ENCODE assay signal across 12 cellular contexts in genomic region chr16:27285676-27286196, GRCh38. TPM values are rescaled to one million over a fixed set of nuclear protein-coding genes. Genes with fewer than 3 reads are reported as not detected.
DNase-seq lines count a peak whose midpoint lies in the region; ATAC-seq, FAIRE-seq and TF ChIP-seq lines count a peak whose summit lies in the region.
"Had no signal": no experiment of that assay in that cellular context is flagged by ENCODE, and none has a peak within 500 bp of the region (broad histone marks: within the 10 kb centered on the region; RNA-seq: fewer than 3 reads in every experiment).

No MANE protein-coding gene starts in this region.

- peaks cover 76% of the 10 kb centered on the region for H3K4me1 Mint-ChIP-seq in activated CD4-positive, alpha-beta memory T cell treated with anti-CD3 and anti-CD28 coated beads for 36 hours (ENCODE audit: low read depth)
- peaks cover 73% of the 10 kb centered on the region for H3K4me1 Mint-ChIP-seq in activated CD4-positive, alpha-beta memory T cell treated with anti-CD3 and anti-CD28 coated beads, Interleukin-2, amount 10 ng/mL, durations not matched to agents 7 days and 5 days
- H3K4me1 Mint-ChIP-seq in type B pancreatic cell (ENCODE audit: unreplicated experiment) = no peaks in the 10 kb centered on the region

- DNase-seq in activated CD4-positive, alpha-beta memory T cell treated with anti-CD3 and anti-CD28 coated beads for 36 hours = peak; percentile 29
- no peak for DNase-seq in activated CD4-positive, alpha-beta memory T cell treated with anti-CD3 and anti-CD28 coated beads, Interleukin-2, amount 10 ng/mL, durations not matched to agents 7 days and 5 days
- DNase-seq in GM12878 (ENCODE audit: low read depth, low spot score) (no peak), lower lobe of right lung (no peak), type B pancreatic cell (ENCODE audit: extremely low spot score, unreplicated experiment) (peak; percentile 13), NAMALWA (ENCODE audit: low spot score) (no peak), NCI-H2171 (lab: John Stamatoyannopoulos, UW) (no peak)
- DNase-seq: AML-193 had no signal

- TF ChIP-seq EP300 in GM12878 (IDR thresholded peaks at IDR 0.05; ENCODE audit: borderline replicate concordance in 1 of 2, control insufficient read depth in 1 of 2, low read depth in 2 of 2, low read length in 2 of 2) = no peak

- POLR2A ChIA-PET in activated CD4-positive, alpha-beta memory T cell treated with anti-CD3 and anti-CD28 coated beads for 36 hours (lab: Charles Lee) = interaction anchor here (0.6 to 2.9 kb wide), 3 partner anchors 22 to 41 kb away, joined by 3 to 10 read pairs (median 3); no protein-coding TSS in a partner anchor
- POLR2A ChIA-PET in activated CD4-positive, alpha-beta memory T cell treated with anti-CD3 and anti-CD28 coated beads, Interleukin-2, amount 10 ng/mL, durations not matched to agents 7 days and 5 days (lab: Charles Lee) = interaction anchor here (1.1 to 7.5 kb wide), 7 partner anchors 10 to 51 kb away, joined by 3 to 78 read pairs (median 6); partner anchors contain the start of gene NSMCE1
- POLR2A ChIA-PET in GM12878 (lab: Charles Lee) = interaction anchor here (0.6 to 4.2 kb wide), 7 partner anchors 10 to 49 kb away, joined by 3 to 16 read pairs (median 5); no protein-coding TSS in a partner anchor

- FAIRE-seq in GM12878 (lab: Jason Lieb, UNC) = no peak

- CTCF ChIA-PET in activated CD4-positive, alpha-beta memory T cell treated with anti-CD3 and anti-CD28 coated beads for 36 hours (lab: Charles Lee) = interaction anchor here (0.7 to 1.0 kb wide), 3 partner anchors 49 to 105 kb away, joined by 3 to 5 read pairs (median 5); no protein-coding TSS in a partner anchor
- CTCF ChIA-PET in activated CD4-positive, alpha-beta memory T cell treated with anti-CD3 and anti-CD28 coated beads, Interleukin-2, amount 10 ng/mL, durations not matched to agents 7 days and 5 days (lab: Charles Lee) = interaction anchor here (1.1 kb wide), 1 partner anchor 10 kb away, joined by 3 read pairs; no protein-coding TSS in a partner anchor
- CTCF ChIA-PET in GM12878 (lab: Yijun Ruan, JAX) = interaction anchor here (1.0 to 6.1 kb wide), 8 partner anchors 10 to 82 kb away, joined by 3 to 47 read pairs (median 9); no protein-coding TSS in a partner anchor

- peaks cover 8% of the 10 kb centered on the region for H3K27me3 Mint-ChIP-seq in activated CD4-positive, alpha-beta memory T cell treated with anti-CD3 and anti-CD28 coated beads for 36 hours
- H3K27me3 Mint-ChIP-seq in activated CD4-positive, alpha-beta memory T cell treated with anti-CD3 and anti-CD28 coated beads, Interleukin-2, amount 10 ng/mL, durations not matched to agents 7 days and 5 days = peaks cover 22% of the 10 kb centered on the region
- peaks cover 5% of the 10 kb centered on the region for H3K27me3 Mint-ChIP-seq in type B pancreatic cell

- peaks cover 5% of the 10 kb centered on the region for H3K36me3 Mint-ChIP-seq in activated CD4-positive, alpha-beta memory T cell treated with anti-CD3 and anti-CD28 coated beads for 36 hours
- peaks cover 24% of the 10 kb centered on the region for H3K36me3 Mint-ChIP-seq in activated CD4-positive, alpha-beta memory T cell treated with anti-CD3 and anti-CD28 coated beads, Interleukin-2, amount 10 ng/mL, durations not matched to agents 7 days and 5 days (ENCODE audit: low read depth)
- no peaks in the 10 kb centered on the region for H3K36me3 Mint-ChIP-seq in type B pancreatic cell
- H3K36me3 Mint-ChIP-seq: IgD-negative memory B cell had no signal

- H3K27me3 ChIP-seq in GM12878 (replicated peaks in 1 of 2; ENCODE audit: control insufficient read depth in 2 of 2, insufficient read depth in 2 of 2, low read length in 1 of 2) (0 out of 4 replicates have a peak, but pooled peaks cover 0 to 3% of the 10 kb centered on the region in 2 experiments), lower lobe of right lung (ENCODE audit: low read depth) (no peaks in the 10 kb centered on the region)
- H3K27me3 ChIP-seq: uterus had no signal

- TF ChIP-seq RAD21 in GM12878 (IDR thresholded peaks at IDR 0.05; ENCODE audit: insufficient read depth, low read depth, low read length) = no peak

- SMC1A ChIA-PET in GM12878 (lab: Charles Lee; ENCODE audit: uncharacterized antibody, unreplicated experiment) = interaction anchor here (0.6 to 6.3 kb wide), 18 partner anchors 8 to 119 kb away, joined by 3 to 65 read pairs (median 4); no protein-coding TSS in a partner anchor

- no TSS peak for BruUV-seq in GM12878 (replicated peaks; lab: Mats Ljungman, UMichigan)

- no peak overlapping the region for H3K4me3 ChIP-seq in GM12878
- no peak overlapping the region for H3K4me3 ChIP-seq in lower lobe of right lung
- H3K4me3 ChIP-seq: HAP-1, uterus had no signal

- H3K9ac ChIP-seq in GM12878 (ENCODE audit: control insufficient read depth, insufficient read depth, low read length) = no peak overlapping the region

- peak overlapping the region; percentile 77; the same call in 1 of the 2 replicates for H3K4me2 ChIP-seq in GM12878 (ENCODE audit: control insufficient read depth, insufficient read depth)

- WGBS in GM12878 (ENCODE audit: insufficient coverage, insufficient replicate concordance, low lambda C conversion rate, missing lambda C conversion rate) = 41% methylated on average over 6 of the region's 6 CpGs

- H3K36me3 ChIP-seq in GM12878 (ENCODE audit: control insufficient read depth in 2 of 2, insufficient read depth in 2 of 2, low read length in 1 of 2) (no peaks in the 10 kb centered on the region), lower lobe of right lung (no peaks in the 10 kb centered on the region)
- H3K36me3 ChIP-seq: HAP-1, uterus had no signal

- no peaks in the 10 kb centered on the region for H3K79me2 ChIP-seq in GM12878 (ENCODE audit: control insufficient read depth, insufficient read depth, low read length)

- peaks cover 6% of the 10 kb centered on the region for H3K9me3 Mint-ChIP-seq in activated CD4-positive, alpha-beta memory T cell treated with anti-CD3 and anti-CD28 coated beads for 36 hours
- H3K9me3 Mint-ChIP-seq in activated CD4-positive, alpha-beta memory T cell treated with anti-CD3 and anti-CD28 coated beads, Interleukin-2, amount 10 ng/mL, durations not matched to agents 7 days and 5 days = peaks cover 6% of the 10 kb centered on the region
- no peaks in the 10 kb centered on the region for H3K9me3 Mint-ChIP-seq in type B pancreatic cell

- ATAC-seq in GM12878 (peak; percentile 48), lower lobe of right lung (peak; percentile 58 to 82), GM18511 (IDR thresholded peaks at IDR 0.05; ENCODE audit: unreplicated experiment) (no peak)

- intact Hi-C loops in activated CD4-positive, alpha-beta memory T cell treated with anti-CD3 and anti-CD28 coated beads for 36 hours (cut with micrococcal nuclease) = no loop called here
- intact Hi-C loops in GM12878 (cut with micrococcal nuclease; ENCODE audit: unreplicated experiment) = no loop called here
- intact Hi-C loops in lower lobe of right lung (cut with DNase I) = no loop called here

- peaks cover 40% of the 10 kb centered on the region for H3K4me1 ChIP-seq in GM12878 (ENCODE audit: control insufficient read depth, insufficient read depth, low read length)
- peaks cover 4% of the 10 kb centered on the region for H3K4me1 ChIP-seq in lower lobe of right lung
- H3K4me1 ChIP-seq: HAP-1, uterus had no signal

- H4K20me1 ChIP-seq in GM12878 (ENCODE audit: control insufficient read depth, insufficient read depth) = no peaks in the 10 kb centered on the region

- RAD21 ChIA-PET in GM12878 (lab: Charles Lee; ENCODE audit: unreplicated experiment) = interaction anchor here (1.0 to 4.0 kb wide), 14 partner anchors 12 to 118 kb away, joined by 3 to 20 read pairs (median 6); no protein-coding TSS in a partner anchor

- no peak for TF ChIP-seq CTCF in GM12878 (IDR thresholded peaks at IDR 0.05 in 2 of 3, conservative IDR thresholded peaks at IDR 0.05 in 1 of 3; ENCODE audit: control insufficient read depth in 2 of 3, extremely low read depth in 1 of 3, insufficient read depth in 1 of 3, low read depth in 3 of 3, low read length in 3 of 3)
- TF ChIP-seq CTCF in lower lobe of right lung (IDR thresholded peaks at IDR 0.05) = no peak
- no peak for TF ChIP-seq CTCF in type B pancreatic cell (conservative IDR thresholded peaks at IDR 0.05)

- in situ Hi-C loops in GM12878 (cut with MboI) = no loop called here

- no peaks in the 10 kb centered on the region; the same call in 1 of the 3 replicates for H3K9me3 ChIP-seq in GM12878 (replicated peaks; ENCODE audit: control insufficient read depth, insufficient read depth, low read length)
- no peaks in the 10 kb centered on the region for H3K9me3 ChIP-seq in lower lobe of right lung
- H3K9me3 ChIP-seq: HAP-1, uterus had no signal

- peak overlapping the region; percentile 20 for H2AFZ ChIP-seq in GM12878 (ENCODE audit: control insufficient read depth, low read depth, low read length)

- H3K4me3 Mint-ChIP-seq in activated CD4-positive, alpha-beta memory T cell treated with anti-CD3 and anti-CD28 coated beads for 36 hours = no peak overlapping the region
- H3K4me3 Mint-ChIP-seq in activated CD4-positive, alpha-beta memory T cell treated with anti-CD3 and anti-CD28 coated beads, Interleukin-2, amount 10 ng/mL, durations not matched to agents 7 days and 5 days = no peak overlapping the region
- no peak overlapping the region for H3K4me3 Mint-ChIP-seq in type B pancreatic cell
- H3K4me3 Mint-ChIP-seq: IgD-negative memory B cell had no signal

- no peak for TF ChIP-seq POLR2A in GM12878 (IDR thresholded peaks at IDR 0.05; ENCODE audit: low read depth, low read length)

- no peak overlapping the region for H3K27ac ChIP-seq in GM12878 (ENCODE audit: control insufficient read depth, insufficient read depth)
- peak overlapping the region; percentile 36 for H3K27ac ChIP-seq in lower lobe of right lung

- peak overlapping the region; percentile 50 for H3K27ac Mint-ChIP-seq in activated CD4-positive, alpha-beta memory T cell treated with anti-CD3 and anti-CD28 coated beads for 36 hours
- H3K27ac Mint-ChIP-seq in activated CD4-positive, alpha-beta memory T cell treated with anti-CD3 and anti-CD28 coated beads, Interleukin-2, amount 10 ng/mL, durations not matched to agents 7 days and 5 days = no peak overlapping the region
- no peak overlapping the region for H3K27ac Mint-ChIP-seq in type B pancreatic cell

RNA-seq across cellular contexts. Expression of gene NSMCE1, which starts 17.2 kb away (rescaled TPM):
- 100 to 1,000 TPM; 120 to 121 TPM for total RNA-seq in activated CD4-positive, alpha-beta memory T cell treated with anti-CD3 and anti-CD28 coated beads for 36 hours
- total RNA-seq in activated CD4-positive, alpha-beta memory T cell treated with anti-CD3 and anti-CD28 coated beads, Interleukin-2, amount 10 ng/mL, durations not matched to agents 7 days and 5 days = 100 to 1,000 TPM; 100 to 106 TPM
- 24.2 and 43.2 TPM in 2 replicates for total RNA-seq in GM12878 (2013; cell fraction: nucleolus; rRNA removed)
- total RNA-seq in GM12878 (2014; rRNA removed) (62.8 and 69.0 TPM in 2 replicates), GM12878 (2014; rRNA removed; fragmentation: Illumina TruSeq; extraction: Trizol) (63.8 and 66.7 TPM in 2 replicates), GM12878 (2021) (62.4 and 66.5 TPM in 2 replicates), lower lobe of right lung (53.0 TPM), type B pancreatic cell (ENCODE audit: low replicate concordance) (27.1 and 33.3 TPM in 2 replicates)
- polyA plus RNA-seq in GM12878 (2011; ENCODE audit: low read depth) = 55.0 TPM
- polyA plus RNA-seq in GM12878 (2011; rRNA removed) (51.7 and 54.0 TPM in 2 replicates), GM12878 (2014; fragmentation: Illumina TruSeq; extraction: Trizol) (52.4 and 79.0 TPM in 2 replicates), GM12878 (2014; fragmentation: Nextera tagmentation; extraction: Ambion mirVana) (100 to 1,000 TPM; 168 to 214 TPM), GM12878 (2014; rRNA removed) (59.4 and 62.6 TPM in 2 replicates), GM12878 (2016; fragmentation: Nextera tagmentation; extraction: Ambion mirVana) (100 to 1,000 TPM; 110 to 120 TPM)
- polyA plus RNA-seq in GM12878 (2011; cell fraction: cytosol; rRNA removed) = 47.5 and 49.5 TPM in 2 replicates
- polyA plus RNA-seq in GM12878 (2011; cell fraction: nucleus; rRNA removed) = 22.6 and 25.4 TPM in 2 replicates
- 68.4 and 73.3 TPM in 2 replicates for polyA plus RNA-seq in GM12878 (2012)
- polyA minus RNA-seq in GM12878 (2011; rRNA and poly(A)+ RNA removed) = 39.8 and 45.0 TPM in 2 replicates
- polyA minus RNA-seq in GM12878 (2011; cell fraction: cytosol; rRNA and poly(A)+ RNA removed) = 11.5 and 16.8 TPM in 2 replicates
- 16.3 and 23.2 TPM in 2 replicates for polyA minus RNA-seq in GM12878 (2011; cell fraction: nucleus; rRNA and poly(A)+ RNA removed)

RNA-seq across cellular contexts. Expression of gene IL4R, which starts 28.0 kb away (rescaled TPM):
- 100 to 1,000 TPM; 146 to 153 TPM for total RNA-seq in activated CD4-positive, alpha-beta memory T cell treated with anti-CD3 and anti-CD28 coated beads for 36 hours
- 100 to 1,000 TPM; 257 to 268 TPM for total RNA-seq in activated CD4-positive, alpha-beta memory T cell treated with anti-CD3 and anti-CD28 coated beads, Interleukin-2, amount 10 ng/mL, durations not matched to agents 7 days and 5 days
- total RNA-seq in GM12878 (2013; cell fraction: nucleolus; rRNA removed) = 148 and 149 TPM in 2 replicates
- total RNA-seq in GM12878 (2014; rRNA removed) (36.5 and 39.0 TPM in 2 replicates), GM12878 (2014; rRNA removed; fragmentation: Illumina TruSeq; extraction: Trizol) (33.8 and 34.3 TPM in 2 replicates), GM12878 (2021) (69.5 and 70.4 TPM in 2 replicates), lower lobe of right lung (143 TPM), type B pancreatic cell (ENCODE audit: low replicate concordance) (12.3 and 22.1 TPM in 2 replicates)
- polyA plus RNA-seq in GM12878 (2011; ENCODE audit: low read depth) = 13.1 TPM
- polyA plus RNA-seq in GM12878 (2011; rRNA removed) (42.8 and 69.2 TPM in 2 replicates), GM12878 (2014; fragmentation: Illumina TruSeq; extraction: Trizol) (19.4 and 39.4 TPM in 2 replicates), GM12878 (2014; fragmentation: Nextera tagmentation; extraction: Ambion mirVana) (1 to 10 TPM; 2.6 to 8.5 TPM), GM12878 (2014; rRNA removed) (67.3 and 68.6 TPM in 2 replicates), GM12878 (2016; fragmentation: Nextera tagmentation; extraction: Ambion mirVana) (10 to 100 TPM; 13.8 to 17.6 TPM)
- 69.2 and 84.8 TPM in 2 replicates for polyA plus RNA-seq in GM12878 (2011; cell fraction: cytosol; rRNA removed)
- polyA plus RNA-seq in GM12878 (2011; cell fraction: nucleus; rRNA removed) = 107 and 118 TPM in 2 replicates
- polyA plus RNA-seq in GM12878 (2012) = 20.4 and 21.2 TPM in 2 replicates
- polyA minus RNA-seq in GM12878 (2011; rRNA and poly(A)+ RNA removed) = 60.5 and 84.7 TPM in 2 replicates
- 17.0 and 20.3 TPM in 2 replicates for polyA minus RNA-seq in GM12878 (2011; cell fraction: cytosol; rRNA and poly(A)+ RNA removed)
- polyA minus RNA-seq in GM12878 (2011; cell fraction: nucleus; rRNA and poly(A)+ RNA removed) = 32.0 and 57.7 TPM in 2 replicates

Comparison
In these comparisons a context has a peak if more than half of its experiments do, and no peak if none do; other contexts are left out.
1. DNase-seq: peak in activated CD4-positive, alpha-beta memory T cell treated with anti-CD3 and anti-CD28 coated beads for 36 hours (single experiment) and type B pancreatic cell (single experiment); none in activated CD4-positive, alpha-beta memory T cell treated with anti-CD3 and anti-CD28 coated beads, Interleukin-2, amount 10 ng/mL, durations not matched to agents 7 days and 5 days (single experiment), GM12878 (single experiment), lower lobe of right lung (single experiment), NAMALWA (single experiment) and NCI-H2171 (single experiment).